25 cellular contexts compared by ENCODE assay signal in genomic region chr5:54214747-54215146, GRCh38.
"Had no signal": no experiment of that assay in that cellular context is flagged by ENCODE, and none has a peak within 500 bp of the region (broad histone marks: within the 10 kb centered on the region; RNA-seq: fewer than 3 reads in every experiment).

No MANE protein-coding gene starts in this region.

- H3K4me3 ChIP-seq: body of pancreas, left ventricle myocardium inferior, transverse colon, uterus had no signal

- H3K27me3 ChIP-seq: foreskin keratinocyte, transverse colon, uterus had no signal

- H3K27ac ChIP-seq: body of pancreas, foreskin keratinocyte, left ventricle myocardium inferior, transverse colon, uterus had no signal

- H3K9me3 Mint-ChIP-seq: activated B cell treated with CpG ODN at 0.5 μM for 24 hours; activated naive CD4-positive, alpha-beta T cell treated with anti-CD3 and anti-CD28 coated beads for 36 hours; activated naive CD8-positive, alpha-beta T cell treated with anti-CD3 and anti-CD28 coated beads, Interleukin-2, amount 10 ng/mL, durations not matched to agents 7 days and 5 days; immature natural killer cell; natural killer cell treated with Interleukin-12 subunit alpha and Interleukin-12 subunit beta and Interleukin-15 and Interleukin-18, amount 100 ng/mL, for 72 hours; stimulated activated naive B cell treated with anti-CD40 and anti-IgM and Interleukin-4, amounts not matched to agents 10 μg/mL and 1 μg/mL and 100 μg/mL, for 72 hours; T-helper 1 cell treated with Interleukin-12 subunit alpha and Interleukin-12 subunit beta and Interleukin-4 antibody, amounts not matched to agents 30 μg/mL and 1 μg/mL, for 36 hours had no signal

- H3K9me3 ChIP-seq: body of pancreas, left ventricle myocardium inferior, transverse colon, uterus had no signal

- ATAC-seq: body of pancreas; foreskin keratinocyte; natural killer cell treated with Interleukin-12 subunit alpha and Interleukin-12 subunit beta and Interleukin-15 and Interleukin-18, amount 100 ng/mL, for 72 hours; sciatic nerve; stimulated activated naive B cell treated with anti-CD40 and anti-IgM and Interleukin-4, amounts not matched to agents 10 μg/mL and 1 μg/mL and 100 μg/mL, for 72 hours had no signal

- H3K4me3 Mint-ChIP-seq: activated B cell treated with CpG ODN at 0.5 μM for 24 hours; activated naive CD4-positive, alpha-beta T cell treated with anti-CD3 and anti-CD28 coated beads for 36 hours; activated naive CD8-positive, alpha-beta T cell treated with anti-CD3 and anti-CD28 coated beads, Interleukin-2, amount 10 ng/mL, durations not matched to agents 7 days and 5 days; immature natural killer cell; natural killer cell treated with Interleukin-12 subunit alpha and Interleukin-12 subunit beta and Interleukin-15 and Interleukin-18, amount 100 ng/mL, for 72 hours; stimulated activated naive B cell treated with anti-CD40 and anti-IgM and Interleukin-4, amounts not matched to agents 10 μg/mL and 1 μg/mL and 100 μg/mL, for 72 hours; T-helper 1 cell treated with Interleukin-12 subunit alpha and Interleukin-12 subunit beta and Interleukin-4 antibody, amounts not matched to agents 30 μg/mL and 1 μg/mL, for 36 hours had no signal

- DNase-seq: activated B cell treated with CpG ODN at 0.5 μM for 24 hours; activated CD4-positive, alpha-beta T cell treated with anti-CD3 and anti-CD28 coated beads for 4 hours; activated CD4-positive, alpha-beta T cell treated with anti-CD3 and anti-CD28 coated beads, Interleukin-2, amount 50 U/mL, for 48 hours; activated CD8-positive, alpha-beta memory T cell treated with anti-CD3 and anti-CD28 coated beads, Interleukin-2, amount 50 U/mL, for 48 hours; activated effector memory CD4-positive, alpha-beta T cell treated with Interleukin-2 at 50 U/mL for 16 hours; activated naive CD4-positive, alpha-beta T cell treated with anti-CD3 and anti-CD28 coated beads for 36 hours; activated naive CD8-positive, alpha-beta T cell treated with anti-CD3 and anti-CD28 coated beads, Interleukin-2, amount 10 ng/mL, durations not matched to agents 7 days and 5 days; activated T-cell treated with anti-CD3 and anti-CD28 coated beads, Interleukin-2, amount 50 U/mL, for 48 hours; amniotic stem cell; body of pancreas; foreskin keratinocyte; immature natural killer cell; kidney glomerular epithelial cell; left ventricle myocardium inferior; occipital lobe; small intestine; stimulated activated CD4-positive, alpha-beta T cell treated with anti-CD3 and anti-CD28 coated beads, Interleukin-2, amount 100 ng/mL, for 48 hours; stimulated activated CD8-positive, alpha-beta memory T cell treated with anti-CD3 and anti-CD28 coated beads, Interleukin-4, amount 100 ng/mL, for 48 hours; stimulated activated naive B cell treated with anti-CD40 and anti-IgM and Interleukin-4, amounts not matched to agents 10 μg/mL and 1 μg/mL and 100 μg/mL, for 72 hours; T1000; transverse colon; uterus had no signal

- H3K27me3 Mint-ChIP-seq: activated B cell treated with CpG ODN at 0.5 μM for 24 hours; activated naive CD8-positive, alpha-beta T cell treated with anti-CD3 and anti-CD28 coated beads, Interleukin-2, amount 10 ng/mL, durations not matched to agents 7 days and 5 days; natural killer cell treated with Interleukin-12 subunit alpha and Interleukin-12 subunit beta and Interleukin-15 and Interleukin-18, amount 100 ng/mL, for 72 hours; stimulated activated naive B cell treated with anti-CD40 and anti-IgM and Interleukin-4, amounts not matched to agents 10 μg/mL and 1 μg/mL and 100 μg/mL, for 72 hours had no signal

- H3K36me3 ChIP-seq: left ventricle myocardium inferior, transverse colon, uterus had no signal

- H3K27ac Mint-ChIP-seq: activated B cell treated with CpG ODN at 0.5 μM for 24 hours; activated naive CD4-positive, alpha-beta T cell treated with anti-CD3 and anti-CD28 coated beads for 36 hours; activated naive CD8-positive, alpha-beta T cell treated with anti-CD3 and anti-CD28 coated beads, Interleukin-2, amount 10 ng/mL, durations not matched to agents 7 days and 5 days; immature natural killer cell; natural killer cell treated with Interleukin-12 subunit alpha and Interleukin-12 subunit beta and Interleukin-15 and Interleukin-18, amount 100 ng/mL, for 72 hours; stimulated activated naive B cell treated with anti-CD40 and anti-IgM and Interleukin-4, amounts not matched to agents 10 μg/mL and 1 μg/mL and 100 μg/mL, for 72 hours; T-helper 1 cell treated with Interleukin-12 subunit alpha and Interleukin-12 subunit beta and Interleukin-4 antibody, amounts not matched to agents 30 μg/mL and 1 μg/mL, for 36 hours had no signal

- H3K36me3 Mint-ChIP-seq: activated naive CD8-positive, alpha-beta T cell treated with anti-CD3 and anti-CD28 coated beads, Interleukin-2, amount 10 ng/mL, durations not matched to agents 7 days and 5 days; immature natural killer cell; natural killer cell treated with Interleukin-12 subunit alpha and Interleukin-12 subunit beta and Interleukin-15 and Interleukin-18, amount 100 ng/mL, for 72 hours; stimulated activated naive B cell treated with anti-CD40 and anti-IgM and Interleukin-4, amounts not matched to agents 10 μg/mL and 1 μg/mL and 100 μg/mL, for 72 hours had no signal

- H3K4me1 ChIP-seq: body of pancreas, foreskin keratinocyte, transverse colon, uterus had no signal
